In genomic region chr12:109458086-109458485, GRCh38 we compare ENCODE assay signal across 10 cellular contexts. TPM values are rescaled to one million over a fixed set of nuclear protein-coding genes. Genes with fewer than 3 reads are reported as not detected.
DNase-seq lines count a peak whose midpoint lies in the region; ATAC-seq and TF ChIP-seq lines count a peak whose summit lies in the region.
"Had no signal": no experiment of that assay in that cellular context is flagged by ENCODE, and none has a peak within 500 bp of the region (broad histone marks: within the 10 kb centered on the region; RNA-seq: fewer than 3 reads in every experiment).

No MANE protein-coding gene starts in this region.

- no peak overlapping the region for H3K4me3 ChIP-seq in Caco-2 (ENCODE audit: low read depth, low read length)
- no peak overlapping the region for H3K4me3 ChIP-seq in SJSA1
- H3K4me3 ChIP-seq in ovary: no peak overlapping the region
- no peak overlapping the region for H3K4me3 ChIP-seq in SJCRH30

- no peak for ATAC-seq in HG03565 (IDR thresholded peaks at IDR 0.05; ENCODE audit: unreplicated experiment)
- ATAC-seq in HG02623 (IDR thresholded peaks at IDR 0.05; ENCODE audit: unreplicated experiment): no peak
- no peak for ATAC-seq in HG03108 (IDR thresholded peaks at IDR 0.05; ENCODE audit: unreplicated experiment)

- H3K4me1 ChIP-seq in Caco-2: peaks cover 33% of the 10 kb centered on the region
- H3K4me1 ChIP-seq in SJSA1 (replicated peaks): peaks cover 55% of the 10 kb centered on the region
- peaks cover 32% of the 10 kb centered on the region for H3K4me1 ChIP-seq in ovary (ENCODE audit: insufficient read depth)
- H3K4me1 ChIP-seq in SJCRH30: peaks cover 24% of the 10 kb centered on the region

- no peaks in the 10 kb centered on the region for H3K9me3 Mint-ChIP-seq in Caco-2 (ENCODE audit: unreplicated experiment)

- peaks cover 83% of the 10 kb centered on the region for H3K36me3 Mint-ChIP-seq in Caco-2 (ENCODE audit: insufficient read depth, unreplicated experiment)

- POLR2A ChIA-PET in Caco-2 (lab: Charles Lee): no interaction called here

- BruUV-seq in Caco-2 (replicated peaks; lab: Mats Ljungman, UMichigan): no TSS peak

- no peak for TF ChIP-seq EP300 in ovary (IDR thresholded peaks at IDR 0.05)

- H3K36me3 ChIP-seq in Caco-2 (ENCODE audit: control insufficient read depth, insufficient read depth, low read length) (peaks cover 2% of the 10 kb centered on the region; the same call in 1 of the 2 replicates), SJSA1 (peaks cover 72% of the 10 kb centered on the region), ovary (no peaks in the 10 kb centered on the region), SJCRH30 (peaks cover 42% of the 10 kb centered on the region)

- no peaks in the 10 kb centered on the region for H3K27me3 Mint-ChIP-seq in Caco-2 (ENCODE audit: insufficient read depth, unreplicated experiment)

- no peak for DNase-seq in Caco-2
- no peak for DNase-seq in SJSA1 (ENCODE audit: low read depth in 1 of 2, low spot score in 2 of 2)
- peak; percentile 73 for DNase-seq in fibroblast of gingiva (ENCODE audit: low read depth)
- DNase-seq in ovary: no peak
- DNase-seq in SJCRH30: no peak
- DNase-seq: cerebellar nuclear complex had no signal

- H3K4me1 Mint-ChIP-seq in Caco-2 (ENCODE audit: low read depth, unreplicated experiment): peaks cover 31% of the 10 kb centered on the region

- CTCF ChIA-PET in Caco-2 (lab: Charles Lee): no interaction called here

- H3K27ac Mint-ChIP-seq in Caco-2 (ENCODE audit: unreplicated experiment): peak overlapping the region; percentile 27

- intact Hi-C loops in Caco-2 (cut with micrococcal nuclease; ENCODE audit: unreplicated experiment): no loop called here
- intact Hi-C loops in ovary (cut with DNase I): no loop called here

- no peaks in the 10 kb centered on the region for H3K9me3 ChIP-seq in Caco-2
- no peaks in the 10 kb centered on the region for H3K9me3 ChIP-seq in SJSA1 (replicated peaks)
- no peaks in the 10 kb centered on the region for H3K9me3 ChIP-seq in ovary
- no peaks in the 10 kb centered on the region for H3K9me3 ChIP-seq in SJCRH30 (replicated peaks)

- H3K4me3 Mint-ChIP-seq in Caco-2 (ENCODE audit: unreplicated experiment): no peak overlapping the region

- no peak for TF ChIP-seq CTCF in Caco-2 (IDR thresholded peaks at IDR 0.05; ENCODE audit: insufficient read depth in 1 of 2, low read depth in 1 of 2, low read length in 1 of 2, severe bottlenecking in 1 of 2, unreplicated experiment in 1 of 2)
- TF ChIP-seq CTCF in ovary (IDR thresholded peaks at IDR 0.05): no peak

- no peak for TF ChIP-seq POLR2A in ovary (IDR thresholded peaks at IDR 0.05)

- H3K27me3 ChIP-seq in Caco-2 (replicated peaks; ENCODE audit: control insufficient read depth, insufficient read depth, low read length): no peaks in the 10 kb centered on the region
- no peaks in the 10 kb centered on the region for H3K27me3 ChIP-seq in SJSA1 (replicated peaks)
- H3K27me3 ChIP-seq in ovary: no peaks in the 10 kb centered on the region
- H3K27me3 ChIP-seq in SJCRH30: no peaks in the 10 kb centered on the region

- peak overlapping the region; percentile 83 for H3K27ac ChIP-seq in SJSA1
- peak overlapping the region; percentile 6 to 62 for H3K27ac ChIP-seq in ovary
- no peak overlapping the region for H3K27ac ChIP-seq in SJCRH30
- H3K27ac ChIP-seq: HL-60 had no signal

- WGBS in ovary, 3 donors: 43 to 60% (median 55%) methylated on average over 4 of the region's 4 CpGs

RNA-seq across cellular contexts. Expression of gene KCTD10, which starts 19.0 kb away (rescaled TPM):
- total RNA-seq in Caco-2 (2022) (40.2 and 41.5 TPM in 2 replicates), ovary (10 to 100 TPM; 21.9 to 47.9 (median 38.0) TPM)
- 25.2 and 33.0 TPM in 2 replicates for total RNA-seq in SJSA1 (2014; rRNA removed; shearing (Covaris generic))
- polyA plus RNA-seq in ovary: 10 to 100 TPM; 21.6 to 70.6 TPM
- 36.1 and 37.7 TPM in 2 replicates for total RNA-seq in SJCRH30 (2014; rRNA removed; shearing (Covaris generic))

RNA-seq across cellular contexts. Expression of gene UBE3B, which starts 19.3 kb away (rescaled TPM):
- 38.4 and 40.2 TPM in 2 replicates for total RNA-seq in Caco-2 (2022)
- total RNA-seq in SJSA1 (2014; rRNA removed; shearing (Covaris generic)): 3,976 and 4,080 TPM in 2 replicates
- total RNA-seq in ovary: 10 to 100 TPM; 21.9 to 53.4 (median 33.5) TPM
- polyA plus RNA-seq in ovary: 10 to 100 TPM; 12.1 to 27.8 TPM
- total RNA-seq in SJCRH30 (2014; rRNA removed; shearing (Covaris generic)): 17.6 and 19.0 TPM in 2 replicates

Comparison
In these comparisons a context has a peak if more than half of its experiments do, and no peak if none do; other contexts are left out.
1. RNA of gene UBE3B, which starts 19.3 kb away (total RNA-seq): 3,976 to 4,080 TPM in SJSA1; 38.4 to 40.2 TPM in Caco-2, 21.9 to 53.4 TPM in ovary and 17.6 to 19.0 TPM in SJCRH30; every median in the first group is over 10 times any median in the second.